Comparison of ENCODE assay signal across 8 cellular contexts in the genomic region with DNA sequence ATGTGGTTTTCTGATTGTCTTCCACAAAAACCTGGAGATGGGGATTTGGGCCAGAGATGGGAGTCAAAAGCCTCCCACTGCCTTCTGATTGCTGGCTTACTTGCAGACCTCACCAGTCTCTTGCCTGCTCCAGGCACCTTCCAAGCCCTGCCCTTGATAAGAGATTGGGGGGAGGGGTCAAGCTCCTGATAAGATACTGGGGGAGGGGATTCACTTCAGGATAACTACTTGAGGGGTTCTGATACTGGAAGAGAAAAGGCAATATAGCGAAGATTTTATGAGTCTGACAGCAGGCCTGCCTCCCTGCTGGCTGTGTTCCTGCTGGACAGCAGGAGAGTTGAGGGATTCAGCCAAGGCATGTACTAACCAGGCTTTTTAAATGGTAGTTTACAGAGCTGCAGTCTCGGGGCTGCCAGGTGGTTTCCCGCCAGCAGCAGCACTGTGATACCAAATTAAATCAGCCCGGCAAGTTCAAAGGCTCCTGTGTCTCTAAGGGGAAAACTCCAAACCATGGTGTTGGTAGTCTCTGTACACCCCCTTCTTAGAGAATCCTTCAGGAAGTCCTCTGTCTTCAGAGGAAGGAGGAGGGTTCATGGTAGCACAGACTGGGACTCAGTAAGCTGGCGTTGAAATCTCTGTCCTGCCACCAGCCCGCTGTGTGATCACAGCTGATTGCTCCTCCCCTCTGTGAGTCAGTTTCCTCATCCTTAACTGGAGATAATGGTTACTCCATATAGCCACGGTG. TPM values are rescaled to one million over a fixed set of nuclear protein-coding genes. Genes with fewer than 3 reads are reported as not detected.
A peak's percentile ranks its signal among the peaks of the same experiment; 100 is the strongest.
DNase-seq lines count a peak whose midpoint lies in the region; ATAC-seq, FAIRE-seq and TF ChIP-seq lines count a peak whose summit lies in the region.

No MANE protein-coding gene starts in this region.

- H3K9ac ChIP-seq in endodermal cell (ENCODE audit: extremely low read depth, low read length, poor library complexity, severe bottlenecking): no peak overlapping the region

- H3K9me3 ChIP-seq in A549 (no peaks in the 10 kb centered on the region), endodermal cell (ENCODE audit: control insufficient read depth, low read length) (no peaks in the 10 kb centered on the region)
- H3K9me3 ChIP-seq in effector memory CD4-positive, alpha-beta T cell (ENCODE audit: control insufficient read depth, low read length): no peaks in the 10 kb centered on the region

- TF ChIP-seq EP300 in A549 (IDR thresholded peaks at IDR 0.05): no peak

- no peak for FAIRE-seq in A549 (lab: Jason Lieb, UNC)

- no peaks in the 10 kb centered on the region for H3K9me3 Mint-ChIP-seq in endodermal cell

- no peaks in the 10 kb centered on the region for H3K4me1 ChIP-seq in A549
- H3K4me1 ChIP-seq in endodermal cell (ENCODE audit: control insufficient read depth, insufficient read depth, low read length): peaks cover 3% of the 10 kb centered on the region
- H3K4me1 ChIP-seq in effector memory CD4-positive, alpha-beta T cell (ENCODE audit: control insufficient read depth, insufficient read depth, low read length, poor library complexity, severe bottlenecking): peaks cover 5% of the 10 kb centered on the region

- CTCF ChIA-PET in A549 (lab: Yijun Ruan, JAX): interaction anchor here (0.7 kb wide), 1 partner anchor 618 kb away, joined by 3 read pairs; no protein-coding TSS in a partner anchor

- 0 out of 3 replicates have a peak overlapping the region, but pooled peaks have one; percentile 9 for H3K4me2 ChIP-seq in A549

- peaks cover 5% of the 10 kb centered on the region for H3K36me3 Mint-ChIP-seq in endodermal cell (ENCODE audit: low read depth)

- H3K4me3 ChIP-seq in A549 (no peak overlapping the region), endodermal cell (ENCODE audit: low read length) (peak overlapping the region; percentile 43)
- H3K4me3 ChIP-seq in effector memory CD4-positive, alpha-beta T cell (ENCODE audit: insufficient read depth, low read depth, low read length, poor library complexity, severe bottlenecking): no peak overlapping the region

- TF ChIP-seq POLR2A in A549 (IDR thresholded peaks at IDR 0.05; ENCODE audit: low read length): no peak

- POLR2A ChIA-PET in A549 (lab: Yijun Ruan, JAX): no interaction called here

- no peak for TF ChIP-seq RAD21 in A549 (conservative IDR thresholded peaks at IDR 0.05 in 1 of 2, IDR thresholded peaks at IDR 0.05 in 1 of 2)

- peak overlapping the region; percentile 15 for H3K4me3 Mint-ChIP-seq in endodermal cell

- H3K36me3 ChIP-seq in endodermal cell (ENCODE audit: control insufficient read depth, insufficient read depth, low read length): no peaks in the 10 kb centered on the region
- no peaks in the 10 kb centered on the region for H3K36me3 ChIP-seq in effector memory CD4-positive, alpha-beta T cell (ENCODE audit: control insufficient read depth, insufficient read depth, low read length)

- no peak for DNase-seq in A549 (ENCODE audit: low read depth in 1 of 2, low spot score in 1 of 2)
- peak; percentile 82 for DNase-seq in OCI-M1 (lab: John Stamatoyannopoulos, UW)
- peak; percentile 81 for DNase-seq in endodermal cell
- DNase-seq in myocyte (ENCODE audit: low read depth): peak; percentile 25
- no peak for DNase-seq in effector memory CD4-positive, alpha-beta T cell
- no peak for DNase-seq in effector CD4-positive, alpha-beta T cell

- ATAC-seq in A549 (peak; percentile 68 to 70), GM21529 (IDR thresholded peaks at IDR 0.05; ENCODE audit: unreplicated experiment) (peak; percentile 59), HG03097 (IDR thresholded peaks at IDR 0.05; ENCODE audit: low FRiP score, unreplicated experiment) (no peak)

- H3K27ac ChIP-seq in A549 (peak overlapping the region in 1 of 2 experiments; percentile 21; a peak in 2 of 6 replicates), endodermal cell (ENCODE audit: low read depth, low read length) (no peak overlapping the region)
- no peak overlapping the region for H3K27ac ChIP-seq in effector memory CD4-positive, alpha-beta T cell (ENCODE audit: insufficient read depth, low read length, poor library complexity, severe bottlenecking)

- no peak for TF ChIP-seq CTCF in A549 (IDR thresholded peaks at IDR 0.05)
- no peak for TF ChIP-seq CTCF in endodermal cell (conservative IDR thresholded peaks at IDR 0.05)

- no peaks in the 10 kb centered on the region for H3K27me3 ChIP-seq in endodermal cell (ENCODE audit: control insufficient read depth, insufficient read depth, low read length, poor library complexity, severe bottlenecking)
- H3K27me3 ChIP-seq in effector memory CD4-positive, alpha-beta T cell (replicated peaks; ENCODE audit: control insufficient read depth, insufficient read depth, low read length, poor library complexity, severe bottlenecking): no peaks in the 10 kb centered on the region

- WGBS in A549 (ENCODE audit: missing lambda C conversion rate): 63% methylated on average over 7 of the region's 7 CpGs
- 62 to 65% methylated on average over 4 to 7 of the region's 7 CpGs for WGBS in endodermal cell (ENCODE audit: insufficient coverage in 1 of 2, insufficient read length in 1 of 2), 2 experiments

- peak overlapping the region; percentile 89 for H3K27ac Mint-ChIP-seq in endodermal cell

- H3K4me1 Mint-ChIP-seq in endodermal cell: peaks cover 9% of the 10 kb centered on the region

- no peaks in the 10 kb centered on the region for H3K27me3 Mint-ChIP-seq in endodermal cell (ENCODE audit: insufficient read depth)

TF ChIP-seq in A549, 52 proteins besides CTCF, POLR2A, EP300 and RAD21:
- TF ChIP-seq EHMT2 (IDR thresholded peaks at IDR 0.05; ENCODE audit: low read depth) (no peak), EHF (CRISPR knock-in tag; IDR thresholded peaks at IDR 0.05) (no peak), GATA3 (IDR thresholded peaks at IDR 0.05; ENCODE audit: borderline replicate concordance) (no peak), CHD2 (IDR thresholded peaks at IDR 0.05; ENCODE audit: low read length, partially characterized antibody) (no peak), CBX2 (IDR thresholded peaks at IDR 0.05; ENCODE audit: borderline replicate concordance, low read depth) (no peak), BHLHE40 (IDR thresholded peaks at IDR 0.05; ENCODE audit: low read depth, low read length) (no peak), USF2 (IDR thresholded peaks at IDR 0.05) (no peak), ESRRA (IDR thresholded peaks at IDR 0.05; ENCODE audit: borderline replicate concordance, low read length) (no peak), RCOR1 (IDR thresholded peaks at IDR 0.05; ENCODE audit: low read depth, low read length) (no peak), MAZ (IDR thresholded peaks at IDR 0.05; ENCODE audit: borderline replicate concordance, low read depth, low read length) (no peak), KDM1A (IDR thresholded peaks at IDR 0.05; ENCODE audit: low read depth) (no peak), FOSB (CRISPR knock-in tag; IDR thresholded peaks at IDR 0.05) (no peak), FOSL2 (IDR thresholded peaks at IDR 0.05) (no peak), FOSL2 (CRISPR knock-in tag; IDR thresholded peaks at IDR 0.05) (no peak)

RNA-seq across cellular contexts. Expression of gene FBXO36, which starts 58.3 kb away (rescaled TPM):
- polyA plus RNA-seq in A549 (2011; rRNA removed) (5.5 and 5.7 TPM in 2 replicates), A549 (2017; fragmentation: RNase III; extraction: RNeasy Plus Mini Kit Qiagen cat#74134 plus additional on column Dnase treatment) (2.0 to 2.1 TPM (median 2.0 TPM) in 3 replicates)
- polyA plus RNA-seq in A549 (2012; cell fraction: cytosol; rRNA removed): 1.1 and 1.5 TPM in 2 replicates
- 0.77 and 1.3 TPM in 2 replicates for polyA plus RNA-seq in A549 (2012; cell fraction: nucleus; rRNA removed)
- polyA minus RNA-seq in A549 (2011; rRNA and poly(A)+ RNA removed): 2.9 and 4.6 TPM in 2 replicates
- total RNA-seq in endodermal cell (10 to 100 TPM in 1 of 2 donors, 1 to 10 TPM in 1; 6.7 to 13.3 TPM), myocyte (1.5 and 2.1 TPM in 2 replicates)
- 7.5 TPM for polyA plus RNA-seq in endodermal cell (2013, experiment 1 of 2)
- polyA plus RNA-seq in endodermal cell (2013, experiment 2 of 2): 7.9 TPM
- polyA plus RNA-seq in myocyte (2012): 2.2 TPM

RNA-seq across cellular contexts. Expression of gene TRIP12, which starts 58.8 kb away (rescaled TPM):
- polyA plus RNA-seq in A549 (2011; rRNA removed): 132 and 151 TPM in 2 replicates
- 18.2 and 20.7 TPM in 2 replicates for polyA plus RNA-seq in A549 (2012; cell fraction: cytosol; rRNA removed)
- 22.8 and 34.9 TPM in 2 replicates for polyA plus RNA-seq in A549 (2012; cell fraction: nucleus; rRNA removed)
- 103 to 122 TPM (median 117 TPM) in 3 replicates for polyA plus RNA-seq in A549 (2017; fragmentation: RNase III; extraction: RNeasy Plus Mini Kit Qiagen cat#74134 plus additional on column Dnase treatment)
- 366 and 396 TPM in 2 replicates for polyA minus RNA-seq in A549 (2011; rRNA and poly(A)+ RNA removed)
- 100 to 1,000 TPM; 177 to 229 TPM for total RNA-seq in endodermal cell
- 98.1 TPM for polyA plus RNA-seq in endodermal cell (2013, experiment 1 of 2)
- polyA plus RNA-seq in endodermal cell (2013, experiment 2 of 2): 101 TPM
- 167 and 173 TPM in 2 replicates for total RNA-seq in myocyte
- polyA plus RNA-seq in myocyte (2012): 91.2 TPM

Comparison
In these comparisons a context has a peak if more than half of its experiments do, and no peak if none do; other contexts are left out.
1. DNase-seq: peak in OCI-M1 (single experiment), endodermal cell (single experiment) and myocyte (single experiment); none in A549 (0 of 2), effector memory CD4-positive, alpha-beta T cell (0 of 3) and effector CD4-positive, alpha-beta T cell (single experiment).